Comparison of ENCODE assay signal across 8 cellular contexts in genomic region chr2:178449700-178450573, GRCh38. TPM values are rescaled to one million over a fixed set of nuclear protein-coding genes. Genes with fewer than 3 reads are reported as not detected.
A peak's percentile ranks its signal among the peaks of the same experiment; 100 is the strongest.
DNase-seq lines count a peak whose midpoint lies in the region; ATAC-seq and TF ChIP-seq lines count a peak whose summit lies in the region.

No MANE protein-coding gene starts in this region.

- H3K4me3 ChIP-seq in iPS-15b (ENCODE audit: low read depth, low read length) (peak overlapping the region; percentile 96), smooth muscle cell (peak overlapping the region; percentile 92)

- no peak for TF ChIP-seq CTCF in smooth muscle cell (IDR thresholded peaks at IDR 0.05; ENCODE audit: borderline replicate concordance, insufficient read depth, poor library complexity, severe bottlenecking)

- peaks cover 25% of the 10 kb centered on the region for H3K36me3 Mint-ChIP-seq in activated T-helper 1 cell treated with anti-CD3 and anti-CD28 coated beads, Interleukin-12 subunit alpha, Interleukin-12 subunit beta, Interleukin-2, Interleukin-4 antibody, amounts not matched to agents 30 ng/mL and 10 ng/mL and 1 ng/mL, durations not matched to agents 14 hours and 24 hours and 36 hours (ENCODE audit: low read depth)

- peaks cover 2% of the 10 kb centered on the region for H3K27me3 ChIP-seq in iPS-15b (ENCODE audit: control insufficient read depth, insufficient read depth, low read length)
- no peaks in the 10 kb centered on the region for H3K27me3 ChIP-seq in smooth muscle cell (ENCODE audit: low read depth)

- H3K4me3 Mint-ChIP-seq in activated T-helper 1 cell treated with anti-CD3 and anti-CD28 coated beads, Interleukin-12 subunit alpha, Interleukin-12 subunit beta, Interleukin-2, Interleukin-4 antibody, amounts not matched to agents 30 ng/mL and 10 ng/mL and 1 ng/mL, durations not matched to agents 14 hours and 24 hours and 36 hours, result peak overlapping the region; percentile 87

- no peaks in the 10 kb centered on the region for H3K4me1 ChIP-seq in iPS-15b (ENCODE audit: control insufficient read depth, insufficient read depth, low read length)
- peaks cover 10% of the 10 kb centered on the region for H3K4me1 ChIP-seq in smooth muscle cell (ENCODE audit: low read depth)

- H3K9me3 ChIP-seq in iPS-15b (ENCODE audit: control insufficient read depth, insufficient read depth, low read length) (no peaks in the 10 kb centered on the region), smooth muscle cell (replicated peaks; ENCODE audit: low read depth) (no peaks in the 10 kb centered on the region)

- H2AFZ ChIP-seq in smooth muscle cell (ENCODE audit: low read depth), result peak overlapping the region; percentile 69

- H3K27ac ChIP-seq in smooth muscle cell (ENCODE audit: low read depth), result peak overlapping the region; percentile 96

- peaks cover 29% of the 10 kb centered on the region for H4K20me1 ChIP-seq in smooth muscle cell (ENCODE audit: low read depth)

- peak overlapping the region; percentile 67 for H3K9ac ChIP-seq in iPS-15b (ENCODE audit: low read depth, low read length)
- H3K9ac ChIP-seq in smooth muscle cell (ENCODE audit: low read depth), result peak overlapping the region; percentile 98

- H3K36me3 ChIP-seq in iPS-15b (ENCODE audit: control insufficient read depth, insufficient read depth, low read length), result peaks cover 17% of the 10 kb centered on the region
- H3K36me3 ChIP-seq in smooth muscle cell (ENCODE audit: low read depth), result peaks cover 14% of the 10 kb centered on the region

- peak; percentile 9 for ATAC-seq in GM19455 (IDR thresholded peaks at IDR 0.05; ENCODE audit: unreplicated experiment)
- ATAC-seq in HG03457 (IDR thresholded peaks at IDR 0.05; ENCODE audit: unreplicated experiment), result peak; percentile 38

- peaks cover 3% of the 10 kb centered on the region for H3K27me3 Mint-ChIP-seq in activated T-helper 1 cell treated with anti-CD3 and anti-CD28 coated beads, Interleukin-12 subunit alpha, Interleukin-12 subunit beta, Interleukin-2, Interleukin-4 antibody, amounts not matched to agents 30 ng/mL and 10 ng/mL and 1 ng/mL, durations not matched to agents 14 hours and 24 hours and 36 hours (ENCODE audit: insufficient read depth)

- H3K4me1 Mint-ChIP-seq in activated T-helper 1 cell treated with anti-CD3 and anti-CD28 coated beads, Interleukin-12 subunit alpha, Interleukin-12 subunit beta, Interleukin-2, Interleukin-4 antibody, amounts not matched to agents 30 ng/mL and 10 ng/mL and 1 ng/mL, durations not matched to agents 14 hours and 24 hours and 36 hours (ENCODE audit: low read depth), result peaks cover 35% of the 10 kb centered on the region

- intact Hi-C loops in activated T-helper 1 cell treated with anti-CD3 and anti-CD28 coated beads, Interleukin-12 subunit alpha, Interleukin-12 subunit beta, Interleukin-2, Interleukin-4 antibody, amounts not matched to agents 30 ng/mL and 10 ng/mL and 1 ng/mL, durations not matched to agents 14 hours and 24 hours and 36 hours (cut with micrococcal nuclease), result loop anchor here (1.0 to 5.0 kb wide), 6 partner anchors 36 to 897 kb away; a partner anchor contains a TSS

- H3F3A ChIP-seq in smooth muscle cell (ENCODE audit: low read depth), result peaks cover 5% of the 10 kb centered on the region

- H3K79me2 ChIP-seq in smooth muscle cell (ENCODE audit: low read depth), result peaks cover 29% of the 10 kb centered on the region

- peak; percentile 27 for DNase-seq in ELR (ENCODE audit: low read depth)
- no peak for DNase-seq in activated T-helper 1 cell treated with anti-CD3 and anti-CD28 coated beads, Interleukin-12 subunit alpha, Interleukin-12 subunit beta, Interleukin-2, Interleukin-4 antibody, amounts not matched to agents 30 ng/mL and 10 ng/mL and 1 ng/mL, durations not matched to agents 14 hours and 24 hours and 36 hours (ENCODE audit: low spot score)
- DNase-seq in smooth muscle cell (lab: John Stamatoyannopoulos, UW; ENCODE audit: unreplicated experiment), result no peak
- DNase-seq in GM19238 (ENCODE audit: insufficient read length, low spot score), result no peak
- DNase-seq in NCI-H1105 (lab: John Stamatoyannopoulos, UW), result no peak

- peak overlapping the region; percentile 90 for H3K27ac Mint-ChIP-seq in activated T-helper 1 cell treated with anti-CD3 and anti-CD28 coated beads, Interleukin-12 subunit alpha, Interleukin-12 subunit beta, Interleukin-2, Interleukin-4 antibody, amounts not matched to agents 30 ng/mL and 10 ng/mL and 1 ng/mL, durations not matched to agents 14 hours and 24 hours and 36 hours

- peak overlapping the region; percentile 98 for H3K4me2 ChIP-seq in smooth muscle cell

- H3K9me3 Mint-ChIP-seq in activated T-helper 1 cell treated with anti-CD3 and anti-CD28 coated beads, Interleukin-12 subunit alpha, Interleukin-12 subunit beta, Interleukin-2, Interleukin-4 antibody, amounts not matched to agents 30 ng/mL and 10 ng/mL and 1 ng/mL, durations not matched to agents 14 hours and 24 hours and 36 hours, result no peaks in the 10 kb centered on the region

- 15% methylated on average over 22 of the region's 22 CpGs for WGBS in smooth muscle cell (ENCODE audit: low lambda C conversion rate)

RNA-seq across cellular contexts. Expression of gene PRKRA, which starts 1.0 kb away (rescaled TPM):
- total RNA-seq in activated T-helper 1 cell treated with anti-CD3 and anti-CD28 coated beads, Interleukin-12 subunit alpha, Interleukin-12 subunit beta, Interleukin-2, Interleukin-4 antibody, amounts not matched to agents 30 ng/mL and 10 ng/mL and 1 ng/mL, durations not matched to agents 14 hours and 24 hours and 36 hours, result 45.1 and 50.5 TPM in 2 replicates
- total RNA-seq in smooth muscle cell, result 57.5 and 65.0 TPM in 2 replicates
- 45.0 and 48.8 TPM in 2 replicates for polyA plus RNA-seq in smooth muscle cell

RNA-seq across cellular contexts. Expression of gene PJVK, which starts 1.2 kb away (rescaled TPM):
- 1.1 and 2.5 TPM in 2 replicates for total RNA-seq in activated T-helper 1 cell treated with anti-CD3 and anti-CD28 coated beads, Interleukin-12 subunit alpha, Interleukin-12 subunit beta, Interleukin-2, Interleukin-4 antibody, amounts not matched to agents 30 ng/mL and 10 ng/mL and 1 ng/mL, durations not matched to agents 14 hours and 24 hours and 36 hours
- 1.7 and 3.3 TPM in 2 replicates for total RNA-seq in smooth muscle cell
- polyA plus RNA-seq in smooth muscle cell, result 1.9 and 2.7 TPM in 2 replicates

RNA-seq across cellular contexts. Expression of gene FKBP7, which starts 28.5 kb away (rescaled TPM):
- total RNA-seq in activated T-helper 1 cell treated with anti-CD3 and anti-CD28 coated beads, Interleukin-12 subunit alpha, Interleukin-12 subunit beta, Interleukin-2, Interleukin-4 antibody, amounts not matched to agents 30 ng/mL and 10 ng/mL and 1 ng/mL, durations not matched to agents 14 hours and 24 hours and 36 hours, result 2.9 and 4.5 TPM in 2 replicates
- 125 and 146 TPM in 2 replicates for total RNA-seq in smooth muscle cell
- 165 and 213 TPM in 2 replicates for polyA plus RNA-seq in smooth muscle cell

RNA-seq across cellular contexts. Expression of gene PLEKHA3, which starts 30.3 kb away (rescaled TPM):
- total RNA-seq in activated T-helper 1 cell treated with anti-CD3 and anti-CD28 coated beads, Interleukin-12 subunit alpha, Interleukin-12 subunit beta, Interleukin-2, Interleukin-4 antibody, amounts not matched to agents 30 ng/mL and 10 ng/mL and 1 ng/mL, durations not matched to agents 14 hours and 24 hours and 36 hours, result 31.6 and 35.8 TPM in 2 replicates
- total RNA-seq in smooth muscle cell, result 9.9 and 26.4 TPM in 2 replicates
- 37.9 and 38.2 TPM in 2 replicates for polyA plus RNA-seq in smooth muscle cell

Comparison
In these comparisons a context has a peak if more than half of its experiments do, and no peak if none do; other contexts are left out.
1. RNA of gene FKBP7, which starts 28.5 kb away (total RNA-seq): 125 to 146 TPM in smooth muscle cell; 2.9 to 4.5 TPM in activated T-helper 1 cell treated with anti-CD3 and anti-CD28 coated beads, Interleukin-12 subunit alpha, Interleukin-12 subunit beta, Interleukin-2, Interleukin-4 antibody, amounts not matched to agents 30 ng/mL and 10 ng/mL and 1 ng/mL, durations not matched to agents 14 hours and 24 hours and 36 hours; every median in the first group is over 10 times any median in the second.